In genomic region chr15:68271854-68272471, GRCh38 we compare ENCODE assay signal across 8 cellular contexts. TPM values are rescaled to one million over a fixed set of nuclear protein-coding genes. Genes with fewer than 3 reads are reported as not detected.
A peak's percentile ranks its signal among the peaks of the same experiment; 100 is the strongest.
DNase-seq lines count a peak whose midpoint lies in the region; ATAC-seq and TF ChIP-seq lines count a peak whose summit lies in the region.

No MANE protein-coding gene starts in this region.

- intact Hi-C loops in right cardiac atrium (cut with DNase I): no loop called here
- intact Hi-C loops in sigmoid colon (cut with DNase I): no loop called here

- no peaks in the 10 kb centered on the region for H3K9me3 ChIP-seq in adipocyte (ENCODE audit: control insufficient read depth, low read length)
- H3K9me3 ChIP-seq in right cardiac atrium (ENCODE audit: control insufficient read depth, low read length): no peaks in the 10 kb centered on the region
- no peaks in the 10 kb centered on the region for H3K9me3 ChIP-seq in sigmoid colon

- TF ChIP-seq EP300 in sigmoid colon (IDR thresholded peaks at IDR 0.05): no peak

- peak overlapping the region; percentile 57 for H3K9ac ChIP-seq in adipocyte (ENCODE audit: low read length)

- H3K36me3 ChIP-seq in adipocyte (ENCODE audit: control insufficient read depth, insufficient read depth, low read length, severe bottlenecking) (no peaks in the 10 kb centered on the region), sigmoid colon (no peaks in the 10 kb centered on the region)

- WGBS in right cardiac atrium: 46% methylated on average over 11 of the region's 11 CpGs
- 72 to 77% methylated on average over 11 of the region's 11 CpGs for WGBS in sigmoid colon, 2 donors

- in situ Hi-C loops in GM13977 (cut with MboI; ENCODE audit: low pct_unique_long_range_greater_than_20kb, low sequenced_read_pairs, unreplicated experiment) (no loop called here), KBM-7 (cut with MboI; ENCODE audit: low pct_unique_long_range_greater_than_20kb, low sequenced_read_pairs) (no loop called here)

- no peak for TF ChIP-seq POLR2A in sigmoid colon (IDR thresholded peaks at IDR 0.05)

- H3K27ac ChIP-seq in right cardiac atrium (ENCODE audit: low read length) (peak overlapping the region; percentile 75), sigmoid colon (peak overlapping the region; percentile 81 to 98 (median 84))

- TF ChIP-seq CTCF in sigmoid colon (IDR thresholded peaks at IDR 0.05) (no peak), GM13977 (IDR thresholded peaks at IDR 0.05; ENCODE audit: extremely low read depth, insufficient read depth, missing control alignments) (no peak)

- H3K4me1 ChIP-seq in adipocyte (ENCODE audit: control insufficient read depth, insufficient read depth, low read length): peaks cover 38% of the 10 kb centered on the region
- peaks cover 10% of the 10 kb centered on the region for H3K4me1 ChIP-seq in right cardiac atrium (ENCODE audit: control insufficient read depth, insufficient read depth, low read length)
- H3K4me1 ChIP-seq in sigmoid colon: peaks cover 0 to 57% (median 29%) of the 10 kb centered on the region in 4 donors

- H3K4me3 ChIP-seq in adipocyte (ENCODE audit: low read length) (peak overlapping the region; percentile 56), right cardiac atrium (ENCODE audit: low read length) (no peak overlapping the region), sigmoid colon (peak overlapping the region in 1 of 4 donors; percentile 4)

- H3K27me3 ChIP-seq in adipocyte (replicated peaks; ENCODE audit: control insufficient read depth, insufficient read depth, low read length) (no peaks in the 10 kb centered on the region), right cardiac atrium (ENCODE audit: control insufficient read depth, insufficient read depth) (no peaks in the 10 kb centered on the region), sigmoid colon (no peaks in the 10 kb centered on the region)

- ATAC-seq in right cardiac atrium (peak; percentile 38 to 47), HG03571 (IDR thresholded peaks at IDR 0.05; ENCODE audit: unreplicated experiment) (no peak), GM21529 (IDR thresholded peaks at IDR 0.05; ENCODE audit: unreplicated experiment) (no peak)

- DNase-seq in HCEC 1CT (peak; percentile 73), adipocyte (ENCODE audit: low read depth) (peak; percentile 75), right cardiac atrium (peak in 2 of 3 donors; percentile 53 to 55), sigmoid colon (no peak), GM13977 (ENCODE audit: low spot score) (no peak), KBM-7 (no peak)

RNA-seq across cellular contexts. Expression of gene FEM1B, which starts 5.6 kb away (rescaled TPM):
- total RNA-seq in right cardiac atrium (10 to 100 TPM; 53.5 to 86.9 (median 57.4) TPM), sigmoid colon (10 to 100 TPM; 54.7 to 64.2 (median 62.8) TPM)
- polyA plus RNA-seq in right cardiac atrium (13.8 TPM), sigmoid colon (10 to 100 TPM; 11.4 to 12.9 (median 11.6) TPM)

RNA-seq across cellular contexts. Expression of gene CLN6, which starts 42.4 kb away (rescaled TPM):
- total RNA-seq in right cardiac atrium (1 to 10 TPM; 7.0 to 8.9 (median 7.7) TPM), sigmoid colon (10 to 100 TPM in 3 of 4 donors, 1 to 10 TPM in 1; 9.3 to 17.4 (median 12.7) TPM)
- polyA plus RNA-seq in right cardiac atrium (6.8 TPM), sigmoid colon (10 to 100 TPM in 1 of 3 donors, 1 to 10 TPM in 2; 5.4 to 43.3 (median 7.2) TPM)

Comparison
In these comparisons a context has a peak if more than half of its experiments do, and no peak if none do; other contexts are left out.
1. DNase-seq: peak in HCEC 1CT (single experiment), adipocyte (single experiment) and right cardiac atrium (2 of 3); none in sigmoid colon (single experiment), GM13977 (single experiment) and KBM-7 (single experiment).
2. ATAC-seq: peak in right cardiac atrium (2 of 2); none in HG03571 (single experiment) and GM21529 (single experiment).